Comparison of ENCODE assay signal across 8 cellular contexts in genomic region chr3:27666708-27667107, GRCh38. TPM values are rescaled to one million over a fixed set of nuclear protein-coding genes. Genes with fewer than 3 reads are reported as not detected.
A peak's percentile ranks its signal among the peaks of the same experiment; 100 is the strongest.
DNase-seq lines count a peak whose midpoint lies in the region; ATAC-seq and TF ChIP-seq lines count a peak whose summit lies in the region.

No MANE protein-coding gene starts in this region.

- intact Hi-C loops in left colon (cut with DNase I, micrococcal nuclease) = no loop called here

- no peaks in the 10 kb centered on the region for H3K27me3 ChIP-seq in tibial nerve

- no peak for TF ChIP-seq POLR2A in tibial nerve (IDR thresholded peaks at IDR 0.05)

- TF ChIP-seq EP300 in tibial nerve (IDR thresholded peaks at IDR 0.05) = no peak

- no peaks in the 10 kb centered on the region for H3K9me3 ChIP-seq in tibial nerve

- TF ChIP-seq CTCF in cardiac fibroblast (IDR thresholded peaks at IDR 0.05; ENCODE audit: low read depth, low read length) (peak; percentile 5), tibial nerve (IDR thresholded peaks at IDR 0.05) (no peak)

- H3K4me3 ChIP-seq in cardiac fibroblast (replicated peaks in 1 of 2; ENCODE audit: low read depth in 2 of 2, low read length in 2 of 2) = no peak overlapping the region
- no peak overlapping the region for H3K4me3 ChIP-seq in tibial nerve

- H3K4me1 ChIP-seq in tibial nerve = peaks cover 0 to 9% (median 4%) of the 10 kb centered on the region in 4 donors

- ATAC-seq in GM21515 (IDR thresholded peaks at IDR 0.05; ENCODE audit: unreplicated experiment) = peak; percentile 44
- ATAC-seq in left colon = no peak

- 6 to 10% methylated on average over 3 of the region's 3 CpGs for WGBS in tibial nerve, 2 donors

- DNase-seq in C1 segment of cervical spinal cord (lab: John Stamatoyannopoulos, UW) = peak in 12 of 14 donors; percentile 6 to 93 (median 38)
- peak; percentile 75 for DNase-seq in NCI-H446 treated with DMSO at 0.1 percent for 48 hours (lab: John Stamatoyannopoulos, UW)
- peak; percentile 78 to 93 for DNase-seq in cardiac fibroblast (ENCODE audit: low read depth in 2 of 2)
- peak; percentile 58 to 60 for DNase-seq in left colon
- peak; percentile 50 to 54 for DNase-seq in tibial nerve (ENCODE audit: low spot score in 2 of 2)
- DNase-seq in NCI-H187 (lab: John Stamatoyannopoulos, UW) = no peak
- no peak for DNase-seq in NCI-H1436 treated with DMSO at 0.1 percent for 48 hours (lab: John Stamatoyannopoulos, UW)

- H3K36me3 ChIP-seq in tibial nerve = no peaks in the 10 kb centered on the region

- peak overlapping the region in 1 of 4 donors; percentile 23 for H3K27ac ChIP-seq in tibial nerve

RNA-seq across cellular contexts. Expression of gene EOMES, which starts 55.4 kb away (rescaled TPM):
- total RNA-seq in left colon = under 1 TPM; 0.08 to 0.09 TPM
- 1 to 10 TPM in 1 of 4 donors, under 1 TPM in 3; 0.22 to 1.7 (median 0.69) TPM for total RNA-seq in tibial nerve

Comparison
In these comparisons a context has a peak if more than half of its experiments do, and no peak if none do; other contexts are left out.
1. DNase-seq: peak in C1 segment of cervical spinal cord (12 of 14), NCI-H446 treated with DMSO at 0.1 percent for 48 hours (single experiment), cardiac fibroblast (2 of 2), left colon (2 of 2) and tibial nerve (2 of 2); none in NCI-H187 (0 of 2) and NCI-H1436 treated with DMSO at 0.1 percent for 48 hours (single experiment).